Comparison of ENCODE assay signal across 11 cellular contexts in the genomic region with DNA sequence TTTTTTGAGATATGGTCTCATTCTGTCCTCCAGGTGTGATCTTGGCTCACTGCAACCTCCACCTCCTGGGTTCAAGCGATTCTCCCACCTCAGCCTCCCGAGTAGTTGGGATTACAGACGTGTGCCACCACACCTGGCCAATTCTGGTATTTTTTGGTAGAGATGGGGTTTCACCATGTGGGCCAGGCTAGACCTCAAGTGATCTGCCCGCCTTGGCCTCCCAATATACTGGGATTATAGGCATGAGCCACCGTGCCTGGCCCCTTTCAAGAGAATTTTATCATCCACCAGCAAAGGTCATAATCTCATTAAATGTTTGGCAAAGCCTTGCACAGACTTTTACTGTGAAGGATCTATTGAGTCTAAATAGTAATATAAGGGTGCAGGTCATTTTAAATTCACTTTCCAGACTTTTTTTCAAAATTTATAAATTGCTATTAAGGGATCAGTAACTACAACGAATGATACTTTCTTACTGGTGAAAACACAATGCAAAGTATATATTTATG. TPM values are rescaled to one million over a fixed set of nuclear protein-coding genes. Genes with fewer than 3 reads are reported as not detected.
A peak's percentile ranks its signal among the peaks of the same experiment; 100 is the strongest.
DNase-seq lines count a peak whose midpoint lies in the region; ATAC-seq, FAIRE-seq and TF ChIP-seq lines count a peak whose summit lies in the region.
"Had no signal": no experiment of that assay in that cellular context is flagged by ENCODE, and none has a peak within 500 bp of the region (broad histone marks: within the 10 kb centered on the region; RNA-seq: fewer than 3 reads in every experiment).

No MANE protein-coding gene starts in this region.

- peaks cover 5% of the 10 kb centered on the region for H3K36me3 ChIP-seq in mammary epithelial cell (ENCODE audit: insufficient read depth, low read length)
- peaks cover 23% of the 10 kb centered on the region for H3K36me3 ChIP-seq in RWPE2 (ENCODE audit: low read depth)
- H3K36me3 ChIP-seq in endothelial cell of umbilical vein (ENCODE audit: control insufficient read depth in 2 of 2, extremely low read depth in 1 of 2, insufficient read depth in 2 of 2, low read length in 2 of 2) = peaks cover 0 to 2% of the 10 kb centered on the region in 2 experiments
- no peaks in the 10 kb centered on the region for H3K36me3 ChIP-seq in mesendoderm (ENCODE audit: control insufficient read depth, insufficient read depth, low read length)

- H3K4me1 ChIP-seq in mammary epithelial cell (ENCODE audit: insufficient read depth, low read length) (peaks cover 11% of the 10 kb centered on the region), RWPE2 (ENCODE audit: insufficient read depth, poor library complexity, severe bottlenecking) (peaks cover 20% of the 10 kb centered on the region), endothelial cell of umbilical vein (ENCODE audit: control insufficient read depth, extremely low read depth, insufficient read depth, low read length) (peaks cover 19% of the 10 kb centered on the region), mesendoderm (ENCODE audit: control insufficient read depth, low read depth, low read length) (no peaks in the 10 kb centered on the region)

- H3K18ac ChIP-seq in mesendoderm (ENCODE audit: low read length) = no peak overlapping the region

- WGBS in mammary epithelial cell (ENCODE audit: low coverage, missing lambda C conversion rate) = 91% methylated on average over 6 of the region's 6 CpGs
- no CpG with 5 or more reads among the region's 6 CpGs for WGBS in mesendoderm (ENCODE audit: extremely low coverage, insufficient coverage, low lambda C conversion rate)

- H3K9me3 ChIP-seq in mammary epithelial cell (replicated peaks; ENCODE audit: insufficient read depth, low read length) = no peaks in the 10 kb centered on the region
- no peaks in the 10 kb centered on the region for H3K9me3 ChIP-seq in RWPE2 (ENCODE audit: severe bottlenecking)
- H3K9me3 ChIP-seq in endothelial cell of umbilical vein (replicated peaks; ENCODE audit: control insufficient read depth, insufficient read depth, low read length) = no peaks in the 10 kb centered on the region

- H3K79me1 ChIP-seq in mesendoderm (ENCODE audit: low read length) = peaks cover 17% of the 10 kb centered on the region

- peak overlapping the region; percentile 69 for H3K4me2 ChIP-seq in mammary epithelial cell (ENCODE audit: insufficient read depth, low read depth, low read length)
- H3K4me2 ChIP-seq in endothelial cell of umbilical vein (ENCODE audit: insufficient read depth, low read length) = peak overlapping the region; percentile 99
- no peak overlapping the region for H3K4me2 ChIP-seq in mesendoderm (ENCODE audit: low read length)

- no peak for DNase-seq in mammary epithelial cell
- no peak for DNase-seq in MCF 10A (ENCODE audit: unreplicated experiment)
- no peak for DNase-seq in RWPE2 (ENCODE audit: low spot score)
- no peak for DNase-seq in endothelial cell of umbilical vein (ENCODE audit: low read depth, low spot score)
- DNase-seq in stimulated activated effector memory CD8-positive, alpha-beta T cell treated with anti-CD3 and anti-CD28 coated beads, Interleukin-12 subunit alpha, Interleukin-12 subunit beta, amount 100 ng/mL, for 72 hours (ENCODE audit: low spot score in 2 of 2) = no peak
- no peak for DNase-seq in mesendoderm
- DNase-seq in posterior vena cava (ENCODE audit: low spot score) = no peak
- DNase-seq in natural killer cell = no peak
- DNase-seq: activated CD4-positive, alpha-beta T cell treated with anti-CD3 and anti-CD28 coated beads for 1 hour; anterior cingulate cortex had no signal

- no peak overlapping the region for H2BK5ac ChIP-seq in mesendoderm (ENCODE audit: low read length)

- H3K9ac ChIP-seq in mammary epithelial cell (ENCODE audit: insufficient read depth, low read length) (no peak overlapping the region), endothelial cell of umbilical vein (replicated peaks; ENCODE audit: extremely low read depth, insufficient read depth, low read length) (no peak overlapping the region), mesendoderm (ENCODE audit: low read length) (no peak overlapping the region)

- H3K27ac ChIP-seq in mammary epithelial cell (ENCODE audit: insufficient read depth, low read depth, low read length) (no peak overlapping the region), RWPE2 (ENCODE audit: poor library complexity, severe bottlenecking) (no peak overlapping the region), endothelial cell of umbilical vein (ENCODE audit: insufficient read depth, low read depth, low read length) (no peak overlapping the region), mesendoderm (ENCODE audit: low read depth, low read length) (no peak overlapping the region)

- H3K9me3 Mint-ChIP-seq in MCF 10A (ENCODE audit: unreplicated experiment) = no peaks in the 10 kb centered on the region
- no peaks in the 10 kb centered on the region for H3K9me3 Mint-ChIP-seq in stimulated activated effector memory CD8-positive, alpha-beta T cell treated with anti-CD3 and anti-CD28 coated beads, Interleukin-12 subunit alpha, Interleukin-12 subunit beta, amount 100 ng/mL, for 72 hours
- no peaks in the 10 kb centered on the region for H3K9me3 Mint-ChIP-seq in natural killer cell

- ATAC-seq in RWPE2 (ENCODE audit: low read depth) (no peak), natural killer cell (no peak)
- ATAC-seq in stimulated activated effector memory CD8-positive, alpha-beta T cell treated with anti-CD3 and anti-CD28 coated beads, Interleukin-12 subunit alpha, Interleukin-12 subunit beta, amount 100 ng/mL, for 72 hours = no peak

- H4K20me1 ChIP-seq in mammary epithelial cell (ENCODE audit: insufficient read depth, low read length) (no peaks in the 10 kb centered on the region), endothelial cell of umbilical vein (replicated peaks; ENCODE audit: control insufficient read depth, extremely low read depth, insufficient read depth, low read length) (peaks cover 3% of the 10 kb centered on the region)

- no peak overlapping the region for H3K23ac ChIP-seq in mesendoderm (ENCODE audit: low read length)

- H3K9me1 ChIP-seq in endothelial cell of umbilical vein (replicated peaks; ENCODE audit: control insufficient read depth, extremely low read depth, insufficient read depth, low read length) = no peaks in the 10 kb centered on the region

- H3K79me2 ChIP-seq in mammary epithelial cell (ENCODE audit: insufficient read depth, low read length) = peaks cover 92% of the 10 kb centered on the region
- H3K79me2 ChIP-seq in endothelial cell of umbilical vein (ENCODE audit: control insufficient read depth, insufficient read depth, low read length) = peaks cover 80% of the 10 kb centered on the region
- H3K79me2 ChIP-seq in mesendoderm (ENCODE audit: control insufficient read depth, insufficient read depth, low read length) = peaks cover 46% of the 10 kb centered on the region

- BruUV-seq in mammary epithelial cell (replicated peaks; lab: Mats Ljungman, UMichigan) (no TSS peak), MCF 10A (replicated peaks; lab: Mats Ljungman, UMichigan) (no TSS peak), endothelial cell of umbilical vein (replicated peaks; lab: Mats Ljungman, UMichigan) (no TSS peak)

- in situ Hi-C loops in mammary epithelial cell (cut with MboI; ENCODE audit: low sequenced_read_pairs in 2 of 2) = loop anchor here in 1 of 2 donors (10.0 to 25.0 kb wide), 2 partner anchors 93 to 220 kb away; no protein-coding TSS in a partner anchor

- intact Hi-C loops in mammary epithelial cell (cut with micrococcal nuclease) (loop anchor here (5.0 kb wide), 1 partner anchor 330 kb away; no protein-coding TSS in a partner anchor), MCF 10A (cut with micrococcal nuclease) (loop anchor here (5.0 kb wide), 1 partner anchor 225 kb away; no protein-coding TSS in a partner anchor), endothelial cell of umbilical vein (cut with micrococcal nuclease) (loop anchor here (5.0 kb wide), 1 partner anchor 225 kb away; no protein-coding TSS in a partner anchor), posterior vena cava (cut with DNase I) (loop anchor here in 1 of 2 donors (10.0 kb wide), 1 partner anchor 83 kb away; no protein-coding TSS in a partner anchor), natural killer cell (cut with micrococcal nuclease) (loop anchor here (2.0 kb wide), 1 partner anchor 251 kb away; no protein-coding TSS in a partner anchor)

- CTCF ChIA-PET in mammary epithelial cell (lab: Charles Lee; ENCODE audit: low non-redundant PET) = no interaction called here
- CTCF ChIA-PET in MCF 10A (lab: Yijun Ruan, JAX) = interaction anchor here (0.6 to 2.5 kb wide), 2 partner anchors 89 to 189 kb away, joined by 4 to 12 read pairs; no protein-coding TSS in a partner anchor
- CTCF ChIA-PET in endothelial cell of umbilical vein (lab: Charles Lee) = no interaction called here

- H3K27me3 Mint-ChIP-seq in MCF 10A (ENCODE audit: insufficient read depth, unreplicated experiment) = no peaks in the 10 kb centered on the region
- H3K27me3 Mint-ChIP-seq in natural killer cell (ENCODE audit: low read depth in 2 of 2) = no peaks in the 10 kb centered on the region

- H4K5ac ChIP-seq in mesendoderm (ENCODE audit: low read length) = no peak overlapping the region

- no peak overlapping the region for H3K4ac ChIP-seq in mesendoderm (ENCODE audit: low read depth, low read length)

- H3K4me1 Mint-ChIP-seq in MCF 10A (ENCODE audit: insufficient read depth, unreplicated experiment) (peaks cover 34% of the 10 kb centered on the region), natural killer cell (peaks cover 62 to 63% of the 10 kb centered on the region in 2 donors)
- peaks cover 59% of the 10 kb centered on the region for H3K4me1 Mint-ChIP-seq in stimulated activated effector memory CD8-positive, alpha-beta T cell treated with anti-CD3 and anti-CD28 coated beads, Interleukin-12 subunit alpha, Interleukin-12 subunit beta, amount 100 ng/mL, for 72 hours

- peaks cover 37% of the 10 kb centered on the region for H3K36me3 Mint-ChIP-seq in MCF 10A (ENCODE audit: insufficient read depth, unreplicated experiment)
- peaks cover 58% of the 10 kb centered on the region for H3K36me3 Mint-ChIP-seq in stimulated activated effector memory CD8-positive, alpha-beta T cell treated with anti-CD3 and anti-CD28 coated beads, Interleukin-12 subunit alpha, Interleukin-12 subunit beta, amount 100 ng/mL, for 72 hours
- no peaks in the 10 kb centered on the region for H3K36me3 Mint-ChIP-seq in natural killer cell

- no peak for FAIRE-seq in endothelial cell of umbilical vein (lab: Jason Lieb, UNC)

- POLR2A ChIA-PET in MCF 10A (lab: Yijun Ruan, JAX) = interaction anchor here (6.2 to 13.1 kb wide), 4 partner anchors 27 to 104 kb away, joined by 126 to 694 read pairs (median 224); a partner anchor contains a TSS
- POLR2A ChIA-PET in endothelial cell of umbilical vein (lab: Charles Lee) = no interaction called here

- no peak overlapping the region for H3K27ac Mint-ChIP-seq in MCF 10A (ENCODE audit: low read depth, unreplicated experiment)
- H3K27ac Mint-ChIP-seq in stimulated activated effector memory CD8-positive, alpha-beta T cell treated with anti-CD3 and anti-CD28 coated beads, Interleukin-12 subunit alpha, Interleukin-12 subunit beta, amount 100 ng/mL, for 72 hours = no peak overlapping the region
- H3K27ac Mint-ChIP-seq in natural killer cell = peak overlapping the region in 1 of 2 donors; percentile 95

- TF ChIP-seq CTCF in mammary epithelial cell (conservative IDR thresholded peaks at IDR 0.05 in 1 of 2, IDR thresholded peaks at IDR 0.05 in 1 of 2; ENCODE audit: extremely low read depth in 1 of 2, insufficient read depth in 1 of 2, low read depth in 1 of 2, low read length in 2 of 2) = no peak
- TF ChIP-seq CTCF in MCF 10A (IDR thresholded peaks at IDR 0.05; ENCODE audit: unreplicated experiment) = no peak
- TF ChIP-seq CTCF in RWPE2 (IDR thresholded peaks at IDR 0.05; ENCODE audit: poor library complexity, severe bottlenecking) = no peak
- no peak for TF ChIP-seq CTCF in endothelial cell of umbilical vein (IDR thresholded peaks at IDR 0.05; ENCODE audit: extremely low read depth in 1 of 2, insufficient read depth in 1 of 2, low read depth in 1 of 2, low read length in 2 of 2)
- no peak for TF ChIP-seq CTCF in natural killer cell (IDR thresholded peaks at IDR 0.05)

- dilution Hi-C loops in mammary epithelial cell (cut with HindIII; ENCODE audit: low sequenced_read_pairs) (no loop called here), endothelial cell of umbilical vein (cut with MboI; ENCODE audit: extremely low pct_ligation_motif_present, low sequenced_read_pairs) (no loop called here)

- H3K27me3 ChIP-seq in mammary epithelial cell (ENCODE audit: insufficient read depth, low read length) = no peaks in the 10 kb centered on the region
- no peaks in the 10 kb centered on the region for H3K27me3 ChIP-seq in RWPE2 (ENCODE audit: insufficient read depth, poor library complexity, severe bottlenecking)
- H3K27me3 ChIP-seq in endothelial cell of umbilical vein (ENCODE audit: control insufficient read depth in 2 of 2, insufficient read depth in 2 of 2, low read length in 2 of 2) = no peaks in the 10 kb centered on the region
- H3K27me3 ChIP-seq in mesendoderm (ENCODE audit: insufficient read depth, low read length, poor library complexity) = no peaks in the 10 kb centered on the region

- H3K4me3 ChIP-seq in mammary epithelial cell (replicated peaks in 1 of 3; ENCODE audit: insufficient read depth in 1 of 3, low read depth in 2 of 3, low read length in 3 of 3) (peak overlapping the region in 1 of 3 experiments; percentile 91), RWPE2 (ENCODE audit: severe bottlenecking) (peak overlapping the region; percentile 74), endothelial cell of umbilical vein (replicated peaks in 1 of 3; ENCODE audit: insufficient read depth in 1 of 3, low read depth in 1 of 3, low read length in 3 of 3) (no peak overlapping the region), mesendoderm (ENCODE audit: low read length) (no peak overlapping the region)
- H3K4me3 ChIP-seq: lung had no signal

- H2BK120ac ChIP-seq in mesendoderm (ENCODE audit: low read depth, low read length) = no peak overlapping the region

- H3K56ac ChIP-seq in mesendoderm (ENCODE audit: low read length) = no peak overlapping the region

- H2AFZ ChIP-seq in mammary epithelial cell (ENCODE audit: low read depth, low read length) (no peak overlapping the region), endothelial cell of umbilical vein (ENCODE audit: low read depth, low read length) (no peak overlapping the region)

- H3K4me3 Mint-ChIP-seq in MCF 10A (ENCODE audit: unreplicated experiment) (no peak overlapping the region), natural killer cell (no peak overlapping the region)
- H3K4me3 Mint-ChIP-seq in stimulated activated effector memory CD8-positive, alpha-beta T cell treated with anti-CD3 and anti-CD28 coated beads, Interleukin-12 subunit alpha, Interleukin-12 subunit beta, amount 100 ng/mL, for 72 hours = peak overlapping the region; percentile 99

- no peak overlapping the region for H2BK15ac ChIP-seq in mesendoderm (replicated peaks; ENCODE audit: low read depth)

- no peak overlapping the region for H2AK5ac ChIP-seq in mesendoderm (ENCODE audit: low read length)

- TF ChIP-seq POLR2A in endothelial cell of umbilical vein (IDR thresholded peaks at IDR 0.05; ENCODE audit: low read depth, low read length) = no peak

- H4K8ac ChIP-seq in mesendoderm (ENCODE audit: low read depth, low read length) = no peak overlapping the region

RNA-seq across cellular contexts. Expression of a gene that starts 2.5 kb away (rescaled TPM):
- total RNA-seq in mammary epithelial cell (100 to 1,000 TPM; 155 to 174 TPM), MCF 10A (2022) (132 and 152 TPM in 2 replicates), endothelial cell of umbilical vein (151 and 158 TPM in 2 replicates), posterior vena cava (100 to 1,000 TPM; 104 to 113 TPM), natural killer cell (10 to 100 TPM; 66.6 to 76.1 (median 68.9) TPM)
- polyA plus RNA-seq in mammary epithelial cell (124 TPM), endothelial cell of umbilical vein (67.5 and 79.4 TPM in 2 replicates)
- polyA minus RNA-seq in mammary epithelial cell (285 TPM), endothelial cell of umbilical vein (136 and 139 TPM in 2 replicates)
- polyA plus RNA-seq in endothelial cell of umbilical vein (2011; cell fraction: cytosol; rRNA removed) = 107 and 113 TPM in 2 replicates
- 88.0 and 107 TPM in 2 replicates for polyA plus RNA-seq in endothelial cell of umbilical vein (2011; cell fraction: nucleus; rRNA removed)
- polyA plus RNA-seq in endothelial cell of umbilical vein (2012) = 203 and 205 TPM in 2 replicates
- 112 TPM for polyA minus RNA-seq in endothelial cell of umbilical vein (2011; cell fraction: cytosol; rRNA and poly(A)+ RNA removed)
- 40.2 and 50.5 TPM in 2 replicates for polyA minus RNA-seq in endothelial cell of umbilical vein (2011; cell fraction: nucleus; rRNA and poly(A)+ RNA removed)
- 65.2 TPM for polyA plus RNA-seq in mesendoderm (2013, experiment 1 of 2)
- polyA plus RNA-seq in mesendoderm (2013, experiment 2 of 2) = 65.8 TPM

RNA-seq across cellular contexts. Expression of a gene that starts 2.8 kb away (rescaled TPM):
- 100 to 1,000 TPM; 126 to 144 TPM for total RNA-seq in mammary epithelial cell
- 113 TPM for polyA plus RNA-seq in mammary epithelial cell
- 79.3 TPM for polyA minus RNA-seq in mammary epithelial cell
- 126 and 143 TPM in 2 replicates for total RNA-seq in MCF 10A (2022)
- total RNA-seq in endothelial cell of umbilical vein = 85.6 and 100 TPM in 2 replicates
- polyA plus RNA-seq in endothelial cell of umbilical vein = 69.7 and 92.9 TPM in 2 replicates
- 77.5 and 86.2 TPM in 2 replicates for polyA plus RNA-seq in endothelial cell of umbilical vein (2011; cell fraction: cytosol; rRNA removed)
- 79.7 and 85.7 TPM in 2 replicates for polyA plus RNA-seq in endothelial cell of umbilical vein (2011; cell fraction: nucleus; rRNA removed)
- polyA plus RNA-seq in endothelial cell of umbilical vein (2012) = 101 and 114 TPM in 2 replicates
- polyA minus RNA-seq in endothelial cell of umbilical vein = 123 and 157 TPM in 2 replicates
- 39.2 TPM for polyA minus RNA-seq in endothelial cell of umbilical vein (2011; cell fraction: cytosol; rRNA and poly(A)+ RNA removed)
- 39.9 and 53.3 TPM in 2 replicates for polyA minus RNA-seq in endothelial cell of umbilical vein (2011; cell fraction: nucleus; rRNA and poly(A)+ RNA removed)
- 28.9 TPM for polyA plus RNA-seq in mesendoderm (2013, experiment 1 of 2)
- polyA plus RNA-seq in mesendoderm (2013, experiment 2 of 2) = 28.2 TPM
- total RNA-seq in posterior vena cava = 100 to 1,000 TPM in 1 of 2 donors, 10 to 100 TPM in 1; 87.6 to 125 TPM
- total RNA-seq in natural killer cell = 10 to 100 TPM; 43.1 to 58.8 (median 53.0) TPM
